ENCODE assay signal across 22 cellular contexts in genomic region chr4:74110670-74111069, GRCh38. TPM values are rescaled to one million over a fixed set of nuclear protein-coding genes. Genes with fewer than 3 reads are reported as not detected.
DNase-seq lines count a peak whose midpoint lies in the region; ATAC-seq and TF ChIP-seq lines count a peak whose summit lies in the region.
"Had no signal": no experiment of that assay in that cellular context is flagged by ENCODE, and none has a peak within 500 bp of the region (broad histone marks: within the 10 kb centered on the region; RNA-seq: fewer than 3 reads in every experiment).

No MANE protein-coding gene starts in this region.

- no peak for DNase-seq in left ventricle myocardium inferior
- no peak for DNase-seq in Right ventricle myocardium inferior (ENCODE audit: missing footprints)
- DNase-seq in breast epithelium (ENCODE audit: low spot score in 2 of 2), result no peak
- DNase-seq in lower lobe of right lung, result no peak
- no peak for DNase-seq in tibial artery
- DNase-seq in T-helper 9 cell, result no peak
- no peak for DNase-seq in stimulated activated CD4-positive, alpha-beta T cell treated with anti-CD3 and anti-CD28 coated beads, Interleukin-12 subunit alpha, Interleukin-12 subunit beta, amount 100 ng/mL, for 4 hours
- no peak for DNase-seq in superior temporal gyrus (ENCODE audit: extremely low spot score)
- DNase-seq: activated CD8-positive, alpha-beta T cell treated with anti-CD3 and anti-CD28 coated beads for 36 hours; activated effector memory CD4-positive, alpha-beta T cell treated with anti-CD3 and anti-CD28 coated beads, Interleukin-2, amount 50 U/mL, for 16 hours; activated naive CD8-positive, alpha-beta T cell treated with anti-CD3 and anti-CD28 coated beads, Interleukin-2, amount 50 U/mL, for 24 hours; activated T-cell treated with anti-CD3 and anti-CD28 coated beads for 4 hours; C1 segment of cervical spinal cord; head of caudate nucleus; Kasumi-1; NCI-H187 treated with DMSO at 0.1 percent for 48 hours; NCI-H82; stimulated activated CD4-positive, alpha-beta T cell treated with anti-CD3 and anti-CD28 coated beads, Interleukin-15, amount 100 ng/mL, for 24 hours; stomach had no signal

- no peak for ATAC-seq in Right ventricle myocardium inferior
- no peak for ATAC-seq in lower lobe of right lung
- ATAC-seq: activated CD8-positive, alpha-beta T cell treated with anti-CD3 and anti-CD28 coated beads for 36 hours; activated naive CD8-positive, alpha-beta T cell treated with anti-CD3 and anti-CD28 coated beads, Interleukin-2, amount 50 U/mL, for 24 hours; Panc1 had no signal

- H3K27me3 ChIP-seq in left ventricle myocardium inferior (ENCODE audit: low read depth) (no peaks in the 10 kb centered on the region), breast epithelium (no peaks in the 10 kb centered on the region), lower lobe of right lung (ENCODE audit: low read depth) (no peaks in the 10 kb centered on the region), tibial artery (no peaks in the 10 kb centered on the region)
- H3K27me3 ChIP-seq: stomach had no signal

- H3K9me3 ChIP-seq in left ventricle myocardium inferior (replicated peaks) (no peaks in the 10 kb centered on the region), breast epithelium (no peaks in the 10 kb centered on the region), lower lobe of right lung (no peaks in the 10 kb centered on the region), tibial artery (no peaks in the 10 kb centered on the region)
- H3K9me3 ChIP-seq: stomach had no signal

- TF ChIP-seq CTCF in left ventricle myocardium inferior (IDR thresholded peaks at IDR 0.05; ENCODE audit: borderline replicate concordance) (no peak), breast epithelium (IDR thresholded peaks at IDR 0.05) (no peak), lower lobe of right lung (IDR thresholded peaks at IDR 0.05) (no peak), tibial artery (IDR thresholded peaks at IDR 0.05) (no peak)

- no peaks in the 10 kb centered on the region for H3K36me3 ChIP-seq in left ventricle myocardium inferior
- no peaks in the 10 kb centered on the region for H3K36me3 ChIP-seq in breast epithelium
- H3K36me3 ChIP-seq in lower lobe of right lung, result no peaks in the 10 kb centered on the region
- no peaks in the 10 kb centered on the region for H3K36me3 ChIP-seq in tibial artery
- H3K36me3 ChIP-seq: stomach had no signal

- TF ChIP-seq POLR2A in breast epithelium (IDR thresholded peaks at IDR 0.05), result no peak

- H3K4me3 ChIP-seq in left ventricle myocardium inferior (no peak overlapping the region), breast epithelium (no peak overlapping the region), lower lobe of right lung (no peak overlapping the region), tibial artery (no peak overlapping the region)
- H3K4me3 ChIP-seq: stomach had no signal

- intact Hi-C loops in left ventricle myocardium inferior (cut with micrococcal nuclease) (no loop called here), Right ventricle myocardium inferior (cut with DNase I) (no loop called here), breast epithelium (cut with DNase I; ENCODE audit: low total_unique reads) (no loop called here), lower lobe of right lung (cut with DNase I) (no loop called here), tibial artery (cut with DNase I; ENCODE audit: low total_unique reads) (no loop called here)

- H3K27ac ChIP-seq in left ventricle myocardium inferior (replicated peaks) (peak overlapping the region; percentile 90), breast epithelium (peak overlapping the region; percentile 91 to 92), lower lobe of right lung (peak overlapping the region; percentile 76), tibial artery (peak overlapping the region; percentile 75 to 77)

- peaks cover 59% of the 10 kb centered on the region for H3K4me1 ChIP-seq in left ventricle myocardium inferior
- H3K4me1 ChIP-seq in breast epithelium, result peaks cover 0 to 4% of the 10 kb centered on the region in 2 donors
- peaks cover 42% of the 10 kb centered on the region for H3K4me1 ChIP-seq in lower lobe of right lung
- peaks cover 0 to 72% (median 35%) of the 10 kb centered on the region in 4 donors for H3K4me1 ChIP-seq in tibial artery

RNA-seq across cellular contexts. Expression of gene CXCL2, which starts 11.7 kb away (rescaled TPM):
- total RNA-seq in left ventricle myocardium inferior (11.3 TPM), Right ventricle myocardium inferior (9.5 TPM), breast epithelium (10 to 100 TPM; 12.2 to 51.8 (median 16.1) TPM), lower lobe of right lung (30.1 TPM)
- total RNA-seq: A673; activated CD8-positive, alpha-beta T cell treated with anti-CD3 and anti-CD28 coated beads for 36 hours; T-helper 2 cell treated with Interferon-gamma antibody and Interleukin-4, amounts not matched to agents 100 ng/mL and 5 ng/mL, for 36 hours had no signal

RNA-seq across cellular contexts. Expression of gene MTHFD2L, which starts 47.2 kb away (rescaled TPM):
- total RNA-seq in left ventricle myocardium inferior (13.8 TPM), Right ventricle myocardium inferior (10.1 TPM), breast epithelium (10 to 100 TPM; 20.5 to 48.1 (median 29.2) TPM), lower lobe of right lung (11.0 TPM)
